ENCODE assay signal across 15 cellular contexts in genomic region chr4:142565771-142566170, GRCh38.
DNase-seq lines count a peak whose midpoint lies in the region; ATAC-seq and TF ChIP-seq lines count a peak whose summit lies in the region.
"Had no signal": no experiment of that assay in that cellular context is flagged by ENCODE, and none has a peak within 500 bp of the region (broad histone marks: within the 10 kb centered on the region; RNA-seq: fewer than 3 reads in every experiment).

No MANE protein-coding gene starts in this region.

- no peaks in the 10 kb centered on the region for H3K27me3 ChIP-seq in effector memory CD4-positive, alpha-beta T cell (replicated peaks; ENCODE audit: control insufficient read depth, insufficient read depth, low read length, poor library complexity, severe bottlenecking)
- no peaks in the 10 kb centered on the region for H3K27me3 ChIP-seq in suprapubic skin

- DNase-seq in activated T-cell treated with anti-CD3 and anti-CD28 coated beads, Interleukin-2, amount 50 U/mL, for 72 hours: peak in 1 of 2 donors; percentile 37
- no peak for DNase-seq in activated T-cell treated with anti-CD3 and anti-CD28 coated beads, Interleukin-2, amount 50 U/mL, for 48 hours
- peak; percentile 56 for DNase-seq in RPMI7951 (ENCODE audit: low read depth)
- no peak for DNase-seq in effector memory CD4-positive, alpha-beta T cell
- DNase-seq in suprapubic skin (ENCODE audit: low spot score in 2 of 2): no peak
- no peak for DNase-seq in sciatic nerve (ENCODE audit: low spot score)
- DNase-seq: activated CD4-positive, CD25-positive, alpha-beta regulatory T cell treated with anti-CD3 and anti-CD28 coated beads, Interleukin-2, amount 50 U/mL, for 72 hours; aorta; KBM-7; NCI-H2227 treated with DMSO at 0.1 percent for 48 hours; nephron progenitor cell had no signal

- WGBS in suprapubic skin: 48% methylated on average over 7 of the region's 7 CpGs

- peak; percentile 86 to 87 for ATAC-seq in activated T-cell treated with anti-CD3 and anti-CD28 coated beads, Interleukin-2, amount 50 U/mL, for 72 hours (replicated peaks in 1 of 2)
- ATAC-seq in GM21786 (IDR thresholded peaks at IDR 0.05; ENCODE audit: unreplicated experiment): no peak
- ATAC-seq in HG02588 (IDR thresholded peaks at IDR 0.05; ENCODE audit: unreplicated experiment): no peak
- no peak for ATAC-seq in sciatic nerve
- ATAC-seq: esophagus mucosa; stimulated activated memory B cell treated with anti-CD40 and anti-IgM and Interleukin-4, amounts not matched to agents 10 μg/mL and 1 μg/mL and 100 μg/mL, for 72 hours had no signal

- H3K4me1 Mint-ChIP-seq in activated T-cell treated with anti-CD3 and anti-CD28 coated beads, Interleukin-2, amount 50 U/mL, for 72 hours (ENCODE audit: low read depth): peaks cover 83% of the 10 kb centered on the region
- H3K4me1 Mint-ChIP-seq: stimulated activated memory B cell treated with anti-CD40 and anti-IgM and Interleukin-4, amounts not matched to agents 10 μg/mL and 1 μg/mL and 100 μg/mL, for 72 hours had no signal

- H3K27ac ChIP-seq in effector memory CD4-positive, alpha-beta T cell (ENCODE audit: insufficient read depth, low read length, poor library complexity, severe bottlenecking): peak overlapping the region; percentile 75
- H3K27ac ChIP-seq in suprapubic skin: no peak overlapping the region

- peaks cover 0 to 2% of the 10 kb centered on the region in 2 donors for H3K9me3 Mint-ChIP-seq in activated T-cell treated with anti-CD3 and anti-CD28 coated beads, Interleukin-2, amount 50 U/mL, for 72 hours

- TF ChIP-seq EP300 in suprapubic skin (IDR thresholded peaks at IDR 0.05): no peak

- H3K4me1 ChIP-seq in effector memory CD4-positive, alpha-beta T cell (ENCODE audit: control insufficient read depth, insufficient read depth, low read length, poor library complexity, severe bottlenecking): peaks cover 33% of the 10 kb centered on the region
- no peaks in the 10 kb centered on the region for H3K4me1 ChIP-seq in suprapubic skin

- no peak for TF ChIP-seq CTCF in suprapubic skin (IDR thresholded peaks at IDR 0.05)

- intact Hi-C loops in sciatic nerve (cut with DNase I): no loop called here

- peak overlapping the region; percentile 77 to 85 for H3K4me3 Mint-ChIP-seq in activated T-cell treated with anti-CD3 and anti-CD28 coated beads, Interleukin-2, amount 50 U/mL, for 72 hours
- H3K4me3 Mint-ChIP-seq: nephron progenitor cell; stimulated activated memory B cell treated with anti-CD40 and anti-IgM and Interleukin-4, amounts not matched to agents 10 μg/mL and 1 μg/mL and 100 μg/mL, for 72 hours had no signal

- H3K36me3 ChIP-seq in effector memory CD4-positive, alpha-beta T cell (ENCODE audit: control insufficient read depth, insufficient read depth, low read length): no peaks in the 10 kb centered on the region
- H3K36me3 ChIP-seq in suprapubic skin: no peaks in the 10 kb centered on the region

- TF ChIP-seq POLR2A in suprapubic skin (IDR thresholded peaks at IDR 0.05): no peak

- H3K4me3 ChIP-seq in effector memory CD4-positive, alpha-beta T cell (ENCODE audit: insufficient read depth, low read depth, low read length, poor library complexity, severe bottlenecking): peak overlapping the region; percentile 54
- peak overlapping the region; percentile 14 for H3K4me3 ChIP-seq in suprapubic skin

- peaks cover 6 to 14% of the 10 kb centered on the region in 2 donors for H3K36me3 Mint-ChIP-seq in activated T-cell treated with anti-CD3 and anti-CD28 coated beads, Interleukin-2, amount 50 U/mL, for 72 hours (ENCODE audit: insufficient read depth in 2 of 2)
- H3K36me3 Mint-ChIP-seq: stimulated activated memory B cell treated with anti-CD40 and anti-IgM and Interleukin-4, amounts not matched to agents 10 μg/mL and 1 μg/mL and 100 μg/mL, for 72 hours had no signal

- H3K27me3 Mint-ChIP-seq in activated T-cell treated with anti-CD3 and anti-CD28 coated beads, Interleukin-2, amount 50 U/mL, for 72 hours (ENCODE audit: low read depth): no peaks in the 10 kb centered on the region
- H3K27me3 Mint-ChIP-seq: stimulated activated memory B cell treated with anti-CD40 and anti-IgM and Interleukin-4, amounts not matched to agents 10 μg/mL and 1 μg/mL and 100 μg/mL, for 72 hours had no signal

- no peaks in the 10 kb centered on the region for H3K9me3 ChIP-seq in effector memory CD4-positive, alpha-beta T cell (ENCODE audit: control insufficient read depth, low read length)
- H3K9me3 ChIP-seq in suprapubic skin: no peaks in the 10 kb centered on the region

- H3K27ac Mint-ChIP-seq in activated T-cell treated with anti-CD3 and anti-CD28 coated beads, Interleukin-2, amount 50 U/mL, for 72 hours: peak overlapping the region; percentile 97
- H3K27ac Mint-ChIP-seq: nephron progenitor cell; stimulated activated memory B cell treated with anti-CD40 and anti-IgM and Interleukin-4, amounts not matched to agents 10 μg/mL and 1 μg/mL and 100 μg/mL, for 72 hours had no signal

Comparison
In these comparisons a context has a peak if more than half of its experiments do, and no peak if none do; other contexts are left out.
1. ATAC-seq: peak in activated T-cell treated with anti-CD3 and anti-CD28 coated beads, Interleukin-2, amount 50 U/mL, for 72 hours (2 of 2); none in GM21786 (single experiment), HG02588 (single experiment) and sciatic nerve (single experiment).